ENCODE assay signal across 1 cellular context in the genomic region with DNA sequence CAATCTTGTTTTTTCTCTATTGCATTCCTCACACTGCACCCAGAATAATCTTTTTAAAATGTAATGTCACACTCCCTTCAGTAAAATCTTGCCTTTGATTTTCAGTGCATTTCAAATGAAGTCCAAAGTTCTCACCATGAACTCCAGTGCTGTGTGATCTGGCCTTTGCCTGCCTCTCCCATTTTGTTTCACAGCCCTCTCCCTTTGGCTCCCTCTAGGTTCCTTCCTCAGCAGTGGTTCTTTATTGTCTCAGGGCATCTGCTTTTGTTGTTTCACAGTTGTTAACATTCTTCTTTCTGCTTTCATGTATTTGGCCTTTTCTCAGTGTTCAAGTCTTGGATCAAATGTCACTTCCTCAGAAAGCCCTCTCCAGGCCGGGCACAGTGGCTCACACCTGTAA.
TF ChIP-seq lines count a peak whose summit lies in the region.

No MANE protein-coding gene starts in this region.

TF ChIP-seq in H1, 55 proteins besides CTCF, POLR2A, EP300 and RAD21:
- TF ChIP-seq HDAC2 (IDR thresholded peaks at IDR 0.05; ENCODE audit: borderline replicate concordance in 1 of 2, low read depth in 2 of 2, low read length in 2 of 2) (no peak), KDM1A (IDR thresholded peaks at IDR 0.05; ENCODE audit: borderline replicate concordance, low read length) (no peak), YY1 (IDR thresholded peaks at IDR 0.05; ENCODE audit: low read depth, low read length) (peak; percentile 81)
- TF ChIP-seq, protein P1, sequence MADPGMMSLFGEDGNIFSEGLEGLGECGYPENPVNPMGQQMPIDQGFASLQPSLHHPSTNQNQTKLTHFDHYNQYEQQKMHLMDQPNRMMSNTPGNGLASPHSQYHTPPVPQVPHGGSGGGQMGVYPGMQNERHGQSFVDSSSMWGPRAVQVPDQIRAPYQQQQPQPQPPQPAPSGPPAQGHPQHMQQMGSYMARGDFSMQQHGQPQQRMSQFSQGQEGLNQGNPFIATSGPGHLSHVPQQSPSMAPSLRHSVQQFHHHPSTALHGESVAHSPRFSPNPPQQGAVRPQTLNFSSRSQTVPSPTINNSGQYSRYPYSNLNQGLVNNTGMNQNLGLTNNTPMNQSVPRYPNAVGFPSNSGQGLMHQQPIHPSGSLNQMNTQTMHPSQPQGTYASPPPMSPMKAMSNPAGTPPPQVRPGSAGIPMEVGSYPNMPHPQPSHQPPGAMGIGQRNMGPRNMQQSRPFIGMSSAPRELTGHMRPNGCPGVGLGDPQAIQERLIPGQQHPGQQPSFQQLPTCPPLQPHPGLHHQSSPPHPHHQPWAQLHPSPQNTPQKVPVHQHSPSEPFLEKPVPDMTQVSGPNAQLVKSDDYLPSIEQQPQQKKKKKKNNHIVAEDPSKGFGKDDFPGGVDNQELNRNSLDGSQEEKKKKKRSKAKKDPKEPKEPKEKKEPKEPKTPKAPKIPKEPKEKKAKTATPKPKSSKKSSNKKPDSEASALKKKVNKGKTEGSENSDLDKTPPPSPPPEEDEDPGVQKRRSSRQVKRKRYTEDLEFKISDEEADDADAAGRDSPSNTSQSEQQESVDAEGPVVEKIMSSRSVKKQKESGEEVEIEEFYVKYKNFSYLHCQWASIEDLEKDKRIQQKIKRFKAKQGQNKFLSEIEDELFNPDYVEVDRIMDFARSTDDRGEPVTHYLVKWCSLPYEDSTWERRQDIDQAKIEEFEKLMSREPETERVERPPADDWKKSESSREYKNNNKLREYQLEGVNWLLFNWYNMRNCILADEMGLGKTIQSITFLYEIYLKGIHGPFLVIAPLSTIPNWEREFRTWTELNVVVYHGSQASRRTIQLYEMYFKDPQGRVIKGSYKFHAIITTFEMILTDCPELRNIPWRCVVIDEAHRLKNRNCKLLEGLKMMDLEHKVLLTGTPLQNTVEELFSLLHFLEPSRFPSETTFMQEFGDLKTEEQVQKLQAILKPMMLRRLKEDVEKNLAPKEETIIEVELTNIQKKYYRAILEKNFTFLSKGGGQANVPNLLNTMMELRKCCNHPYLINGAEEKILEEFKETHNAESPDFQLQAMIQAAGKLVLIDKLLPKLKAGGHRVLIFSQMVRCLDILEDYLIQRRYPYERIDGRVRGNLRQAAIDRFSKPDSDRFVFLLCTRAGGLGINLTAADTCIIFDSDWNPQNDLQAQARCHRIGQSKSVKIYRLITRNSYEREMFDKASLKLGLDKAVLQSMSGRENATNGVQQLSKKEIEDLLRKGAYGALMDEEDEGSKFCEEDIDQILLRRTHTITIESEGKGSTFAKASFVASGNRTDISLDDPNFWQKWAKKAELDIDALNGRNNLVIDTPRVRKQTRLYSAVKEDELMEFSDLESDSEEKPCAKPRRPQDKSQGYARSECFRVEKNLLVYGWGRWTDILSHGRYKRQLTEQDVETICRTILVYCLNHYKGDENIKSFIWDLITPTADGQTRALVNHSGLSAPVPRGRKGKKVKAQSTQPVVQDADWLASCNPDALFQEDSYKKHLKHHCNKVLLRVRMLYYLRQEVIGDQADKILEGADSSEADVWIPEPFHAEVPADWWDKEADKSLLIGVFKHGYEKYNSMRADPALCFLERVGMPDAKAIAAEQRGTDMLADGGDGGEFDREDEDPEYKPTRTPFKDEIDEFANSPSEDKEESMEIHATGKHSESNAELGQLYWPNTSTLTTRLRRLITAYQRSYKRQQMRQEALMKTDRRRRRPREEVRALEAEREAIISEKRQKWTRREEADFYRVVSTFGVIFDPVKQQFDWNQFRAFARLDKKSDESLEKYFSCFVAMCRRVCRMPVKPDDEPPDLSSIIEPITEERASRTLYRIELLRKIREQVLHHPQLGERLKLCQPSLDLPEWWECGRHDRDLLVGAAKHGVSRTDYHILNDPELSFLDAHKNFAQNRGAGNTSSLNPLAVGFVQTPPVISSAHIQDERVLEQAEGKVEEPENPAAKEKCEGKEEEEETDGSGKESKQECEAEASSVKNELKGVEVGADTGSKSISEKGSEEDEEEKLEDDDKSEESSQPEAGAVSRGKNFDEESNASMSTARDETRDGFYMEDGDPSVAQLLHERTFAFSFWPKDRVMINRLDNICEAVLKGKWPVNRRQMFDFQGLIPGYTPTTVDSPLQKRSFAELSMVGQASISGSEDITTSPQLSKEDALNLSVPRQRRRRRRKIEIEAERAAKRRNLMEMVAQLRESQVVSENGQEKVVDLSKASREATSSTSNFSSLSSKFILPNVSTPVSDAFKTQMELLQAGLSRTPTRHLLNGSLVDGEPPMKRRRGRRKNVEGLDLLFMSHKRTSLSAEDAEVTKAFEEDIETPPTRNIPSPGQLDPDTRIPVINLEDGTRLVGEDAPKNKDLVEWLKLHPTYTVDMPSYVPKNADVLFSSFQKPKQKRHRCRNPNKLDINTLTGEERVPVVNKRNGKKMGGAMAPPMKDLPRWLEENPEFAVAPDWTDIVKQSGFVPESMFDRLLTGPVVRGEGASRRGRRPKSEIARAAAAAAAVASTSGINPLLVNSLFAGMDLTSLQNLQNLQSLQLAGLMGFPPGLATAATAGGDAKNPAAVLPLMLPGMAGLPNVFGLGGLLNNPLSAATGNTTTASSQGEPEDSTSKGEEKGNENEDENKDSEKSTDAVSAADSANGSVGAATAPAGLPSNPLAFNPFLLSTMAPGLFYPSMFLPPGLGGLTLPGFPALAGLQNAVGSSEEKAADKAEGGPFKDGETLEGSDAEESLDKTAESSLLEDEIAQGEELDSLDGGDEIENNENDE (IDR thresholded peaks at IDR 0.05; ENCODE audit: insufficient replicate concordance, low read length) = peak; percentile 34
